In genomic region chr4:40482985-40483647, GRCh38 we compare ENCODE assay signal across 17 cellular contexts.
A peak's percentile ranks its signal among the peaks of the same experiment; 100 is the strongest.
DNase-seq lines count a peak whose midpoint lies in the region; ATAC-seq, FAIRE-seq and TF ChIP-seq lines count a peak whose summit lies in the region.
"Had no signal": no experiment of that assay in that cellular context is flagged by ENCODE, and none has a peak within 500 bp of the region (broad histone marks: within the 10 kb centered on the region; RNA-seq: fewer than 3 reads in every experiment).

No MANE protein-coding gene starts in this region.

- H3K27ac ChIP-seq in 22Rv1 = peak overlapping the region; percentile 41
- 0 out of 2 replicates have a peak overlapping the region, but pooled peaks have one; percentile 55 for H3K27ac ChIP-seq in GM23338 (ENCODE audit: low read depth)
- H3K27ac ChIP-seq in K562 (ENCODE audit: extremely low read depth, low read depth, low read length) = no peak overlapping the region
- H3K27ac ChIP-seq: KMS-11, RWPE1 had no signal

- H3K79me2 ChIP-seq in GM23338 (replicated peaks; ENCODE audit: insufficient read depth) (peaks cover 24% of the 10 kb centered on the region), K562 (ENCODE audit: control insufficient read depth, insufficient read depth, low read length) (no peaks in the 10 kb centered on the region)

- peaks cover 17% of the 10 kb centered on the region; the same call in 2 of the 3 replicates for H3K36me3 Mint-ChIP-seq in GM23338 (ENCODE audit: low read depth)
- peaks cover 20% of the 10 kb centered on the region for H3K36me3 Mint-ChIP-seq in stimulated activated memory B cell treated with anti-CD40 and anti-IgM and Interleukin-4, amounts not matched to agents 10 μg/mL and 1 μg/mL and 100 μg/mL, for 72 hours
- H3K36me3 Mint-ChIP-seq in activated naive CD4-positive, alpha-beta T cell treated with anti-CD3 and anti-CD28 coated beads, Interleukin-2, amount 10 ng/mL, durations not matched to agents 7 days and 5 days = peaks cover 9% of the 10 kb centered on the region

- peaks cover 44% of the 10 kb centered on the region for H3K4me1 Mint-ChIP-seq in GM23338
- H3K4me1 Mint-ChIP-seq in stimulated activated memory B cell treated with anti-CD40 and anti-IgM and Interleukin-4, amounts not matched to agents 10 μg/mL and 1 μg/mL and 100 μg/mL, for 72 hours = peaks cover 8% of the 10 kb centered on the region
- peaks cover 6% of the 10 kb centered on the region for H3K4me1 Mint-ChIP-seq in activated naive CD4-positive, alpha-beta T cell treated with anti-CD3 and anti-CD28 coated beads, Interleukin-2, amount 10 ng/mL, durations not matched to agents 7 days and 5 days

- POLR2A ChIA-PET in K562 (lab: Yijun Ruan, JAX) = interaction anchor here (1.1 to 2.4 kb wide), 3 partner anchors 10 to 13 kb away, joined by 3 to 12 read pairs (median 5); no protein-coding TSS in a partner anchor

- WGBS in K562 (ENCODE audit: insufficient coverage, low coverage, missing lambda C conversion rate) = 25% methylated on average over 21 of the region's 21 CpGs

- peaks cover 5% of the 10 kb centered on the region; the same call in 1 of the 2 replicates for H4K20me1 ChIP-seq in GM23338 (replicated peaks; ENCODE audit: insufficient read depth)
- H4K20me1 ChIP-seq in K562 (replicated peaks; ENCODE audit: control insufficient read depth, insufficient read depth, low read length) = no peaks in the 10 kb centered on the region

- in situ Hi-C loops in K562 (cut with MboI) = no loop called here

- no peak for TF ChIP-seq POLR2A in K562 (conservative IDR thresholded peaks at IDR 0.05)

- H2AFZ ChIP-seq in GM23338 (no peak overlapping the region), K562 (ENCODE audit: low read depth, low read length) (peak overlapping the region; percentile 26)

- no peaks in the 10 kb centered on the region for H3K9me3 ChIP-seq in K562 (replicated peaks; ENCODE audit: control insufficient read depth, insufficient read depth, low read depth, low read length)
- H3K9me3 ChIP-seq: stomach had no signal

- H3K36me3 ChIP-seq in GM23338 (ENCODE audit: insufficient read depth) = no peaks in the 10 kb centered on the region
- no peaks in the 10 kb centered on the region for H3K36me3 ChIP-seq in K562 (ENCODE audit: control insufficient read depth, insufficient read depth, low read length)

- peaks cover 33% of the 10 kb centered on the region for H3K4me1 ChIP-seq in GM23338 (ENCODE audit: insufficient read depth)
- H3K4me1 ChIP-seq in K562 (replicated peaks in 1 of 2; ENCODE audit: control insufficient read depth in 2 of 2, insufficient read depth in 2 of 2, low read length in 2 of 2) = peaks cover 0 to 4% of the 10 kb centered on the region in 2 experiments; a peak in 2 of 5 replicates

- ATAC-seq in GM23338 (peak; percentile 97), K562 (peak; percentile 87), left lobe of liver (peak; percentile 47), HG02678 (IDR thresholded peaks at IDR 0.05; ENCODE audit: unreplicated experiment) (no peak), GM18517 (IDR thresholded peaks at IDR 0.05; ENCODE audit: unreplicated experiment) (no peak)
- no peak for ATAC-seq in stimulated activated memory B cell treated with anti-CD40 and anti-IgM and Interleukin-4, amounts not matched to agents 10 μg/mL and 1 μg/mL and 100 μg/mL, for 72 hours

- no peaks in the 10 kb centered on the region for H3K9me1 ChIP-seq in K562 (ENCODE audit: control insufficient read depth, insufficient read depth, low read length)

- H3K4me2 ChIP-seq in GM23338 (no peak overlapping the region; the same call in 1 of the 2 replicates), K562 (ENCODE audit: insufficient read depth, low read length) (peak overlapping the region; percentile 34)
- H3K4me2 ChIP-seq: KMS-11 had no signal

- peaks cover 5% of the 10 kb centered on the region for H3K27me3 Mint-ChIP-seq in GM23338 (ENCODE audit: insufficient read depth, low read depth, poor library complexity)
- no peaks in the 10 kb centered on the region for H3K27me3 Mint-ChIP-seq in stimulated activated memory B cell treated with anti-CD40 and anti-IgM and Interleukin-4, amounts not matched to agents 10 μg/mL and 1 μg/mL and 100 μg/mL, for 72 hours
- H3K27me3 Mint-ChIP-seq in activated naive CD4-positive, alpha-beta T cell treated with anti-CD3 and anti-CD28 coated beads, Interleukin-2, amount 10 ng/mL, durations not matched to agents 7 days and 5 days = peaks cover 26% of the 10 kb centered on the region

- TF ChIP-seq RAD21 in K562 (CRISPR knock-in tag; conservative IDR thresholded peaks at IDR 0.05 in 1 of 2, IDR thresholded peaks at IDR 0.05 in 1 of 2) = no peak

- H3K4me3 ChIP-seq in GM23338 (no peak overlapping the region), K562 (no peak overlapping the region)
- H3K4me3 ChIP-seq: stomach had no signal

- TF ChIP-seq CTCF in 22Rv1 (IDR thresholded peaks at IDR 0.05) (no peak), GM23338 (conservative IDR thresholded peaks at IDR 0.05; ENCODE audit: low read depth in 2 of 2) (no peak), K562 (IDR thresholded peaks at IDR 0.05 in 2 of 3, conservative IDR thresholded peaks at IDR 0.05 in 1 of 3; ENCODE audit: insufficient read depth in 2 of 3, low read depth in 1 of 3, low read length in 3 of 3) (no peak)

- intact Hi-C loops in K562 (cut with micrococcal nuclease) = no loop called here

- H3K9ac ChIP-seq in K562 (ENCODE audit: insufficient read depth in 1 of 2, low read depth in 2 of 2, low read length in 2 of 2) = no peak overlapping the region
- H3K9ac ChIP-seq: KMS-11 had no signal

- H3K9me2 ChIP-seq in GM23338 (ENCODE audit: insufficient read depth) = no peaks in the 10 kb centered on the region

- H3K9me3 Mint-ChIP-seq in GM23338 = no peaks in the 10 kb centered on the region; the same call in 2 of the 3 replicates
- no peaks in the 10 kb centered on the region for H3K9me3 Mint-ChIP-seq in stimulated activated memory B cell treated with anti-CD40 and anti-IgM and Interleukin-4, amounts not matched to agents 10 μg/mL and 1 μg/mL and 100 μg/mL, for 72 hours
- peaks cover 11% of the 10 kb centered on the region for H3K9me3 Mint-ChIP-seq in activated naive CD4-positive, alpha-beta T cell treated with anti-CD3 and anti-CD28 coated beads, Interleukin-2, amount 10 ng/mL, durations not matched to agents 7 days and 5 days

- DNase-seq in GM23338 (ENCODE audit: low spot score) (peak; percentile 78), K562 (ENCODE audit: extremely low read depth in 1 of 4, low spot score in 3 of 4) (peak in 3 of 4 experiments; percentile 13 to 32 (median 19)), left lobe of liver (ENCODE audit: low spot score) (no peak)
- no peak for DNase-seq in activated naive CD4-positive, alpha-beta T cell treated with anti-CD3 and anti-CD28 coated beads, Interleukin-2, amount 10 ng/mL, durations not matched to agents 7 days and 5 days
- DNase-seq: aorta, COR-L47, GF-D8, NCI-H1417, NCI-H69, stomach had no signal

- H3F3A ChIP-seq in GM23338 (replicated peaks; ENCODE audit: low read depth) = no peaks in the 10 kb centered on the region

- CTCF ChIA-PET in K562 (lab: Yijun Ruan, JAX; ENCODE audit: low intra/inter-chr PET ratio) = no interaction called here
- CTCF ChIA-PET in activated naive CD4-positive, alpha-beta T cell treated with anti-CD3 and anti-CD28 coated beads, Interleukin-2, amount 10 ng/mL, durations not matched to agents 7 days and 5 days (lab: Charles Lee) = interaction anchor here (1.1 kb wide), 1 partner anchor 49 kb away, joined by 3 read pairs; no protein-coding TSS in a partner anchor

- H3K27ac Mint-ChIP-seq in GM23338 = peak overlapping the region; percentile 3; the same call in 1 of the 2 replicates
- no peak overlapping the region for H3K27ac Mint-ChIP-seq in stimulated activated memory B cell treated with anti-CD40 and anti-IgM and Interleukin-4, amounts not matched to agents 10 μg/mL and 1 μg/mL and 100 μg/mL, for 72 hours
- no peak overlapping the region for H3K27ac Mint-ChIP-seq in activated naive CD4-positive, alpha-beta T cell treated with anti-CD3 and anti-CD28 coated beads, Interleukin-2, amount 10 ng/mL, durations not matched to agents 7 days and 5 days

- no peaks in the 10 kb centered on the region for H3K27me3 ChIP-seq in GM23338 (ENCODE audit: insufficient read depth)
- H3K27me3 ChIP-seq in K562 (ENCODE audit: control insufficient read depth in 2 of 2, insufficient read depth in 2 of 2, low read length in 2 of 2) = no peaks in the 10 kb centered on the region
- H3K27me3 ChIP-seq: stomach had no signal

- no peak for TF ChIP-seq EP300 in K562 (IDR thresholded peaks at IDR 0.05; ENCODE audit: low read length)

- no TSS peak for BruUV-seq in K562 (replicated peaks; lab: Mats Ljungman, UMichigan)

- peak; percentile 51 for FAIRE-seq in K562 (lab: Jason Lieb, UNC)
- FAIRE-seq: keratinocyte had no signal

- no peak overlapping the region for H3K4me3 Mint-ChIP-seq in GM23338
- H3K4me3 Mint-ChIP-seq in stimulated activated memory B cell treated with anti-CD40 and anti-IgM and Interleukin-4, amounts not matched to agents 10 μg/mL and 1 μg/mL and 100 μg/mL, for 72 hours = no peak overlapping the region
- H3K4me3 Mint-ChIP-seq in activated naive CD4-positive, alpha-beta T cell treated with anti-CD3 and anti-CD28 coated beads, Interleukin-2, amount 10 ng/mL, durations not matched to agents 7 days and 5 days = no peak overlapping the region

TF ChIP-seq in GM23338, 12 proteins besides CTCF, POLR2A, EP300 and RAD21 (continues in another document):
- TF ChIP-seq EZH2phosphoT487 (IDR thresholded peaks at IDR 0.05; ENCODE audit: unreplicated experiment) (no peak), CREB1 (CRISPR knock-in tag; IDR thresholded peaks at IDR 0.05; ENCODE audit: low read depth) (no peak), ZNF331 (CRISPR knock-in tag; IDR thresholded peaks at IDR 0.05; ENCODE audit: low read depth) (no peak), EZH2 (IDR thresholded peaks at IDR 0.05; ENCODE audit: low read depth, unreplicated experiment) (no peak), STAT1 (IDR thresholded peaks at IDR 0.05; ENCODE audit: unreplicated experiment) (no peak), NANOG (IDR thresholded peaks at IDR 0.05; ENCODE audit: borderline replicate concordance) (no peak)

TF ChIP-seq in K562, 482 proteins besides CTCF, POLR2A, EP300 and RAD21 (continues in another document):
- TF ChIP-seq PKNOX1 (IDR thresholded peaks at IDR 0.05) (peak; percentile 43), CBX2 (IDR thresholded peaks at IDR 0.05; ENCODE audit: insufficient read depth, low read length, poor library complexity, severe bottlenecking) (no peak), SAFB2 (IDR thresholded peaks at IDR 0.05; ENCODE audit: borderline replicate concordance, low read depth, low read length, severe bottlenecking) (no peak), ZEB2 (IDR thresholded peaks at IDR 0.05) (no peak), SOX6 (IDR thresholded peaks at IDR 0.05) (no peak)

Comparison
In these comparisons a context has a peak if more than half of its experiments do, and no peak if none do; other contexts are left out.
1. ATAC-seq: peak in GM23338 (single experiment), K562 (single experiment) and left lobe of liver (single experiment); none in stimulated activated memory B cell treated with anti-CD40 and anti-IgM and Interleukin-4, amounts not matched to agents 10 μg/mL and 1 μg/mL and 100 μg/mL, for 72 hours (single experiment), HG02678 (single experiment) and GM18517 (single experiment).
2. DNase-seq: peak in GM23338 (single experiment) and K562 (3 of 4); none in left lobe of liver (single experiment) and activated naive CD4-positive, alpha-beta T cell treated with anti-CD3 and anti-CD28 coated beads, Interleukin-2, amount 10 ng/mL, durations not matched to agents 7 days and 5 days (single experiment).